Comparison of ENCODE assay signal across 1 cellular context in the genomic region with DNA sequence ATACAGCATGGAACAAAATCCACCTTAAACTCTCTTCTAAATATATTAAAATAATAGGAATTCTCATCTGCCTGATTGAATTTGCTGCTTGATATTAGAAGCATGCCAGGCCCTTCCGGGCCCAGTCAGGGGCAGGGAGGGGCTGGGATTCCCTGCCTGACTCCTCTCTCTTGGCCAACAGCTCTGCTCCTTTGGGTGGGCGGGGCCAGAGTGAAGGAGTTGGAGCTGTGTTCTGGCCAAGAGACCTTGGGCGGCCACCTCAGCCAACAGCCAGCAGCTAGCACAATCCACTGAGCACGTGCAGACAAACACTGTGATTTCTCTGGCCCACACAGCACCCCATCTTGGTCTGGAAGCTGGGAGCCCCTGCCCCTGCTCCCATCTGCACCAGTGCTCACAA.
TF ChIP-seq lines count a peak whose summit lies in the region.

No MANE protein-coding gene starts in this region.

TF ChIP-seq in HepG2, 621 proteins besides CTCF, POLR2A, EP300 and RAD21 (continued from another document):
- TF ChIP-seq, protein P1, sequence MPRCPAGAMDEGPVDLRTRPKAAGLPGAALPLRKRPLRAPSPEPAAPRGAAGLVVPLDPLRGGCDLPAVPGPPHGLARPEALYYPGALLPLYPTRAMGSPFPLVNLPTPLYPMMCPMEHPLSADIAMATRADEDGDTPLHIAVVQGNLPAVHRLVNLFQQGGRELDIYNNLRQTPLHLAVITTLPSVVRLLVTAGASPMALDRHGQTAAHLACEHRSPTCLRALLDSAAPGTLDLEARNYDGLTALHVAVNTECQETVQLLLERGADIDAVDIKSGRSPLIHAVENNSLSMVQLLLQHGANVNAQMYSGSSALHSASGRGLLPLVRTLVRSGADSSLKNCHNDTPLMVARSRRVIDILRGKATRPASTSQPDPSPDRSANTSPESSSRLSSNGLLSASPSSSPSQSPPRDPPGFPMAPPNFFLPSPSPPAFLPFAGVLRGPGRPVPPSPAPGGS (CRISPR knock-in tag; IDR thresholded peaks at IDR 0.05): no peak
- TF ChIP-seq KDM6A (CRISPR knock-in tag; IDR thresholded peaks at IDR 0.05; ENCODE audit: low read depth): no peak
- TF ChIP-seq YY1 (IDR thresholded peaks at IDR 0.05; ENCODE audit: insufficient read depth, insufficient replicate concordance, low read depth, low read length): no peak
- no peak for TF ChIP-seq ZNF776 (CRISPR knock-in tag; IDR thresholded peaks at IDR 0.05)
- TF ChIP-seq RBFOX2 (IDR thresholded peaks at IDR 0.05; ENCODE audit: low read depth, low read length): no peak
- no peak for TF ChIP-seq ZNF781 (CRISPR knock-in tag; IDR thresholded peaks at IDR 0.05; ENCODE audit: borderline replicate concordance, not compliant biosample characterization)
